Comparison of ENCODE assay signal across 1 cellular context in genomic region chr16:65547799-65548446, GRCh38.
TF ChIP-seq lines count a peak whose summit lies in the region.

No MANE protein-coding gene starts in this region.

TF ChIP-seq in SK-N-SH treated with all-trans-retinoic acid at 6 μM for 48 hours, 23 proteins besides CTCF, POLR2A, EP300 and RAD21 (continued from another document):
- TF ChIP-seq TSHZ2 (CRISPR knock-in tag; IDR thresholded peaks at IDR 0.05) (no peak), RARB (CRISPR knock-in tag; IDR thresholded peaks at IDR 0.05) (no peak), CSDC2 (CRISPR knock-in tag; IDR thresholded peaks at IDR 0.05) (no peak)
- TF ChIP-seq, protein P1, sequence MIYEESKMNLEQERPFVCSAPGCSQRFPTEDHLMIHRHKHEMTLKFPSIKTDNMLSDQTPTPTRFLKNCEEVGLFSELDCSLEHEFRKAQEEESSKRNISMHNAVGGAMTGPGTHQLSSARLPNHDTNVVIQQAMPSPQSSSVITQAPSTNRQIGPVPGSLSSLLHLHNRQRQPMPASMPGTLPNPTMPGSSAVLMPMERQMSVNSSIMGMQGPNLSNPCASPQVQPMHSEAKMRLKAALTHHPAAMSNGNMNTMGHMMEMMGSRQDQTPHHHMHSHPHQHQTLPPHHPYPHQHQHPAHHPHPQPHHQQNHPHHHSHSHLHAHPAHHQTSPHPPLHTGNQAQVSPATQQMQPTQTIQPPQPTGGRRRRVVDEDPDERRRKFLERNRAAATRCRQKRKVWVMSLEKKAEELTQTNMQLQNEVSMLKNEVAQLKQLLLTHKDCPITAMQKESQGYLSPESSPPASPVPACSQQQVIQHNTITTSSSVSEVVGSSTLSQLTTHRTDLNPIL (CRISPR knock-in tag; IDR thresholded peaks at IDR 0.05; ENCODE audit: low read depth) = no peak
- TF ChIP-seq, protein P2, sequence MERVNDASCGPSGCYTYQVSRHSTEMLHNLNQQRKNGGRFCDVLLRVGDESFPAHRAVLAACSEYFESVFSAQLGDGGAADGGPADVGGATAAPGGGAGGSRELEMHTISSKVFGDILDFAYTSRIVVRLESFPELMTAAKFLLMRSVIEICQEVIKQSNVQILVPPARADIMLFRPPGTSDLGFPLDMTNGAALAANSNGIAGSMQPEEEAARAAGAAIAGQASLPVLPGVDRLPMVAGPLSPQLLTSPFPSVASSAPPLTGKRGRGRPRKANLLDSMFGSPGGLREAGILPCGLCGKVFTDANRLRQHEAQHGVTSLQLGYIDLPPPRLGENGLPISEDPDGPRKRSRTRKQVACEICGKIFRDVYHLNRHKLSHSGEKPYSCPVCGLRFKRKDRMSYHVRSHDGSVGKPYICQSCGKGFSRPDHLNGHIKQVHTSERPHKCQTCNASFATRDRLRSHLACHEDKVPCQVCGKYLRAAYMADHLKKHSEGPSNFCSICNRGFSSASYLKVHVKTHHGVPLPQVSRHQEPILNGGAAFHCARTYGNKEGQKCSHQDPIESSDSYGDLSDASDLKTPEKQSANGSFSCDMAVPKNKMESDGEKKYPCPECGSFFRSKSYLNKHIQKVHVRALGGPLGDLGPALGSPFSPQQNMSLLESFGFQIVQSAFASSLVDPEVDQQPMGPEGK (CRISPR knock-in tag; IDR thresholded peaks at IDR 0.05; ENCODE audit: borderline replicate concordance) = no peak
TF ChIP-seq in SK-N-SH treated with all-trans-retinoic acid at 6 μM for 48 hours: peak in this region for 0.
